Comparison of ENCODE assay signal across 17 cellular contexts in the genomic region with DNA sequence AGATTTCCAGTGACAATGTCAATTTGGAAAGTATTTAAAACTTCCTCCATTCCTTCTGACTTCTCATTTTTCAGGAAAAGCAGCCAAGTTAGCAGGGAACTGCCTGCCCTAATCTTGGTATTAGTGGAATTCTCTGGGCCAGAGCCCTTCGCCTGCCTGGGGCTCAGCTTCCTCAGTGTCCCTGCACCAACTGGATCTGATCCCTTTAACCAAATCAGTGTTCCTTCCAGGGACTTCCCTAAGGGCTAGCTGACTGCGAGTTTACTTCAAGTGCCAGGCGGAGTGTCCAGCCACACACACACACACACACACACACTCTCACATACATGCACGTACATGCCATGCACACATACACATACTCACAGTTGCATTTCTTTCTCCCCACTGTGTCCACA. TPM values are rescaled to one million over a fixed set of nuclear protein-coding genes. Genes with fewer than 3 reads are reported as not detected.
DNase-seq lines count a peak whose midpoint lies in the region; ATAC-seq and TF ChIP-seq lines count a peak whose summit lies in the region.
"Had no signal": no experiment of that assay in that cellular context is flagged by ENCODE, and none has a peak within 500 bp of the region (broad histone marks: within the 10 kb centered on the region; RNA-seq: fewer than 3 reads in every experiment).

No MANE protein-coding gene starts in this region.

- H3K4me3 ChIP-seq in SK-N-SH (ENCODE audit: low read depth in 2 of 2, low read length in 1 of 2) (no peak overlapping the region), fibroblast of pulmonary artery (replicated peaks; ENCODE audit: low read depth, low read length) (no peak overlapping the region), subcutaneous abdominal adipose tissue (ENCODE audit: low read depth in 1 of 5, low read length in 5 of 5) (peak overlapping the region in 1 of 5 donors; percentile 4)

- no peak overlapping the region for H3K9ac ChIP-seq in SK-N-SH
- H3K9ac ChIP-seq in subcutaneous abdominal adipose tissue (ENCODE audit: low read length in 5 of 5): peak overlapping the region in 2 of 5 donors; percentile 34 to 50

- H3K27ac ChIP-seq in SK-N-SH (ENCODE audit: low read depth in 2 of 2, low read length in 1 of 2) (peak overlapping the region in 1 of 2 experiments; percentile 41; a peak in 2 of 4 replicates), subcutaneous abdominal adipose tissue (ENCODE audit: low read depth, low read length) (peak overlapping the region; percentile 63)
- H3K27ac ChIP-seq: epithelial cell of prostate had no signal

- H3K4me2 ChIP-seq in SK-N-SH: no peak overlapping the region

- H3K9me3 ChIP-seq in SK-N-SH (no peaks in the 10 kb centered on the region), subcutaneous abdominal adipose tissue (ENCODE audit: control insufficient read depth in 5 of 5, low read length in 5 of 5) (no peaks in the 10 kb centered on the region)

- peaks cover 2% of the 10 kb centered on the region for H3F3A ChIP-seq in SK-N-SH (replicated peaks; ENCODE audit: insufficient read depth)

- H3K27me3 Mint-ChIP-seq in mesothelial cell of epicardium (ENCODE audit: low read depth): no peaks in the 10 kb centered on the region

- H3K4me1 ChIP-seq in SK-N-SH (ENCODE audit: control insufficient read depth in 1 of 2, insufficient read depth in 2 of 2, low read depth in 1 of 2, low read length in 1 of 2) (peaks cover 0 to 18% of the 10 kb centered on the region in 2 experiments; a peak in 1 of 4 replicates), subcutaneous abdominal adipose tissue (ENCODE audit: control insufficient read depth in 5 of 5, insufficient read depth in 5 of 5, low read length in 5 of 5) (peaks cover 7 to 52% (median 37%) of the 10 kb centered on the region in 5 donors)

- no peaks in the 10 kb centered on the region for H3K79me2 ChIP-seq in SK-N-SH (ENCODE audit: insufficient read depth)

- CTCF ChIA-PET in SK-N-SH (lab: Yijun Ruan, JAX): interaction anchor here (0.7 to 1.4 kb wide), 2 partner anchors 16 to 18 kb away, joined by 3 read pairs; no protein-coding TSS in a partner anchor

- TF ChIP-seq RAD21 in SK-N-SH (IDR thresholded peaks at IDR 0.05; ENCODE audit: low read length): no peak

- peaks cover 31% of the 10 kb centered on the region for H3K4me1 Mint-ChIP-seq in mesothelial cell of epicardium
- H3K4me1 Mint-ChIP-seq: immature natural killer cell; stimulated activated effector memory CD8-positive, alpha-beta T cell treated with anti-CD3 and anti-CD28 coated beads, Interleukin-12 subunit alpha, Interleukin-12 subunit beta, amount 100 ng/mL, for 72 hours had no signal

- H3K27me3 ChIP-seq in SK-N-SH (ENCODE audit: insufficient read depth) (no peaks in the 10 kb centered on the region), subcutaneous abdominal adipose tissue (ENCODE audit: control insufficient read depth in 5 of 5, insufficient read depth in 4 of 5, low read length in 5 of 5) (no peaks in the 10 kb centered on the region)

- 95% methylated on average over 4 of the region's 4 CpGs for WGBS in SK-N-SH (ENCODE audit: low lambda C conversion rate)

- H3K27ac Mint-ChIP-seq in mesothelial cell of epicardium: peak overlapping the region; percentile 82
- H3K27ac Mint-ChIP-seq: activated T-cell treated with anti-CD3 and anti-CD28 coated beads, Interleukin-2, amount 50 U/mL, for 72 hours; immature natural killer cell; stimulated activated effector memory CD8-positive, alpha-beta T cell treated with anti-CD3 and anti-CD28 coated beads, Interleukin-12 subunit alpha, Interleukin-12 subunit beta, amount 100 ng/mL, for 72 hours had no signal

- H3K9me3 Mint-ChIP-seq in mesothelial cell of epicardium: peaks cover 10% of the 10 kb centered on the region
- H3K9me3 Mint-ChIP-seq: activated T-cell treated with anti-CD3 and anti-CD28 coated beads, Interleukin-2, amount 50 U/mL, for 72 hours; CD4-positive, CD25-positive, alpha-beta regulatory T cell; immature natural killer cell had no signal

- ATAC-seq in HG03378 (IDR thresholded peaks at IDR 0.05; ENCODE audit: unreplicated experiment) (no peak), GM21737 (IDR thresholded peaks at IDR 0.05; ENCODE audit: unreplicated experiment) (no peak)
- ATAC-seq: activated T-cell treated with anti-CD3 and anti-CD28 coated beads, Interleukin-2, amount 50 U/mL, for 72 hours; stimulated activated effector memory CD8-positive, alpha-beta T cell treated with anti-CD3 and anti-CD28 coated beads, Interleukin-12 subunit alpha, Interleukin-12 subunit beta, amount 100 ng/mL, for 72 hours had no signal

- POLR2A ChIA-PET in SK-N-SH (lab: Yijun Ruan, JAX): interaction anchor here (1.1 to 1.2 kb wide), 2 partner anchors 17 kb away, joined by 3 read pairs; no protein-coding TSS in a partner anchor

- DNase-seq in SK-N-SH: peak; percentile 25
- DNase-seq in fibroblast of pulmonary artery (ENCODE audit: low read depth): peak; percentile 20
- DNase-seq in mesothelial cell of epicardium (ENCODE audit: low spot score in 2 of 2, unreplicated experiment in 2 of 2): no peak
- no peak for DNase-seq in NCI-H2171 treated with DMSO at 0.1 percent for 48 hours (lab: John Stamatoyannopoulos, UW)
- no peak for DNase-seq in SHP77 treated with DMSO at 0.1 percent for 48 hours (lab: John Stamatoyannopoulos, UW)
- DNase-seq: activated T-cell treated with anti-CD3 and anti-CD28 coated beads, Interleukin-2, amount 50 U/mL, for 72 hours; CD4-positive, CD25-positive, alpha-beta regulatory T cell; immature natural killer cell; Karpas-422; NCI-H2081; NK-92 treated with Interleukin-12 subunit alpha and Interleukin-12 subunit beta, amount 100 ng/mL, for 24 hours; stimulated activated CD4-positive, alpha-beta T cell treated with anti-CD3 and anti-CD28 coated beads, Interleukin-1b, Interleukin-23, amount 100 ng/mL, for 48 hours had no signal

- TF ChIP-seq CTCF in SK-N-SH (IDR thresholded peaks at IDR 0.05) (no peak), fibroblast of pulmonary artery (IDR thresholded peaks at IDR 0.05; ENCODE audit: low read length, missing control alignments) (no peak), mesothelial cell of epicardium (IDR thresholded peaks at IDR 0.05; ENCODE audit: unreplicated experiment) (no peak)

- H4K20me1 ChIP-seq in SK-N-SH (ENCODE audit: insufficient read depth): no peaks in the 10 kb centered on the region

- no peaks in the 10 kb centered on the region for H3K9me2 ChIP-seq in SK-N-SH

- TF ChIP-seq EP300 in SK-N-SH (IDR thresholded peaks at IDR 0.05; ENCODE audit: borderline replicate concordance in 1 of 2, low read depth in 1 of 2, low read length in 1 of 2): no peak

- no peak overlapping the region for H3K4me3 Mint-ChIP-seq in mesothelial cell of epicardium
- H3K4me3 Mint-ChIP-seq: activated T-cell treated with anti-CD3 and anti-CD28 coated beads, Interleukin-2, amount 50 U/mL, for 72 hours; CD4-positive, CD25-positive, alpha-beta regulatory T cell; immature natural killer cell; stimulated activated effector memory CD8-positive, alpha-beta T cell treated with anti-CD3 and anti-CD28 coated beads, Interleukin-12 subunit alpha, Interleukin-12 subunit beta, amount 100 ng/mL, for 72 hours had no signal

- H2AFZ ChIP-seq in SK-N-SH (ENCODE audit: low read depth): no peak overlapping the region

- peaks cover 16% of the 10 kb centered on the region for H3K36me3 Mint-ChIP-seq in mesothelial cell of epicardium
- H3K36me3 Mint-ChIP-seq: immature natural killer cell; stimulated activated effector memory CD8-positive, alpha-beta T cell treated with anti-CD3 and anti-CD28 coated beads, Interleukin-12 subunit alpha, Interleukin-12 subunit beta, amount 100 ng/mL, for 72 hours had no signal

- H3K36me3 ChIP-seq in SK-N-SH (replicated peaks in 1 of 2; ENCODE audit: control insufficient read depth in 1 of 2, insufficient read depth in 2 of 2, low read length in 1 of 2): no peaks in the 10 kb centered on the region
- peaks cover 0 to 4% (median 0%) of the 10 kb centered on the region in 5 donors for H3K36me3 ChIP-seq in subcutaneous abdominal adipose tissue (ENCODE audit: control insufficient read depth in 5 of 5, insufficient read depth in 5 of 5, low read length in 5 of 5)

TF ChIP-seq in SK-N-SH, 30 proteins besides CTCF, POLR2A, EP300 and RAD21 (continues in another document):
- no peak for TF ChIP-seq FOXM1 (IDR thresholded peaks at IDR 0.05; ENCODE audit: low read depth)
- no peak for TF ChIP-seq USF1 (IDR thresholded peaks at IDR 0.05; ENCODE audit: borderline replicate concordance, low read depth)
- TF ChIP-seq JUND (IDR thresholded peaks at IDR 0.05): no peak
- TF ChIP-seq, protein P1, sequence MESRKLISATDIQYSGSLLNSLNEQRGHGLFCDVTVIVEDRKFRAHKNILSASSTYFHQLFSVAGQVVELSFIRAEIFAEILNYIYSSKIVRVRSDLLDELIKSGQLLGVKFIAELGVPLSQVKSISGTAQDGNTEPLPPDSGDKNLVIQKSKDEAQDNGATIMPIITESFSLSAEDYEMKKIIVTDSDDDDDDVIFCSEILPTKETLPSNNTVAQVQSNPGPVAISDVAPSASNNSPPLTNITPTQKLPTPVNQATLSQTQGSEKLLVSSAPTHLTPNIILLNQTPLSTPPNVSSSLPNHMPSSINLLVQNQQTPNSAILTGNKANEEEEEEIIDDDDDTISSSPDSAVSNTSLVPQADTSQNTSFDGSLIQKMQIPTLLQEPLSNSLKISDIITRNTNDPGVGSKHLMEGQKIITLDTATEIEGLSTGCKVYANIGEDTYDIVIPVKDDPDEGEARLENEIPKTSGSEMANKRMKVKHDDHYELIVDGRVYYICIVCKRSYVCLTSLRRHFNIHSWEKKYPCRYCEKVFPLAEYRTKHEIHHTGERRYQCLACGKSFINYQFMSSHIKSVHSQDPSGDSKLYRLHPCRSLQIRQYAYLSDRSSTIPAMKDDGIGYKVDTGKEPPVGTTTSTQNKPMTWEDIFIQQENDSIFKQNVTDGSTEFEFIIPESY (IDR thresholded peaks at IDR 0.05; ENCODE audit: borderline replicate concordance, low read depth): no peak
- TF ChIP-seq MEF2A (IDR thresholded peaks at IDR 0.05; ENCODE audit: borderline replicate concordance, low read depth): no peak
- TF ChIP-seq GATA2 (CRISPR knock-in tag; IDR thresholded peaks at IDR 0.05): no peak
- TF ChIP-seq TAF1 (IDR thresholded peaks at IDR 0.05; ENCODE audit: borderline replicate concordance, low read depth, low read length): no peak

RNA-seq across cellular contexts. Expression of gene RAB20, which starts 20.0 kb away (rescaled TPM):
- polyA plus RNA-seq in SK-N-SH (2012; rRNA removed): 4.9 and 5.2 TPM in 2 replicates
- 4.8 and 5.3 TPM in 2 replicates for polyA plus RNA-seq in SK-N-SH (2012; cell fraction: cytosol; rRNA removed)
- polyA plus RNA-seq in SK-N-SH (2012; cell fraction: nucleus; rRNA removed): 2.7 and 3.6 TPM in 2 replicates
- 8.9 to 10.2 TPM (median 9.6 TPM) in 3 replicates for total RNA-seq in mesothelial cell of epicardium
- total RNA-seq: CD4-positive, CD25-positive, alpha-beta regulatory T cell had no signal

Comparison
In these comparisons a context has a peak if more than half of its experiments do, and no peak if none do; other contexts are left out.
1. DNase-seq: peak in SK-N-SH (single experiment) and fibroblast of pulmonary artery (single experiment); none in mesothelial cell of epicardium (0 of 2), NCI-H2171 treated with DMSO at 0.1 percent for 48 hours (single experiment) and SHP77 treated with DMSO at 0.1 percent for 48 hours (single experiment).